In genomic region chr4:87232241-87232640, GRCh38 we compare ENCODE assay signal across 24 cellular contexts. TPM values are rescaled to one million over a fixed set of nuclear protein-coding genes. Genes with fewer than 3 reads are reported as not detected.
DNase-seq lines count a peak whose midpoint lies in the region; ATAC-seq and TF ChIP-seq lines count a peak whose summit lies in the region.
"Had no signal": no experiment of that assay in that cellular context is flagged by ENCODE, and none has a peak within 500 bp of the region (broad histone marks: within the 10 kb centered on the region; RNA-seq: fewer than 3 reads in every experiment).

No MANE protein-coding gene starts in this region.

- H4K20me1 ChIP-seq in HCT116 (ENCODE audit: insufficient read depth) = no peaks in the 10 kb centered on the region
- no peaks in the 10 kb centered on the region for H4K20me1 ChIP-seq in IMR-90 (ENCODE audit: insufficient read depth, low read length)
- no peaks in the 10 kb centered on the region for H4K20me1 ChIP-seq in mammary epithelial cell (ENCODE audit: insufficient read depth, low read length)

- no peak overlapping the region for H2BK20ac ChIP-seq in IMR-90 (ENCODE audit: low read depth, low read length)

- dilution Hi-C loops in IMR-90 (cut with HindIII; ENCODE audit: low sequenced_read_pairs, unreplicated experiment) = no loop called here
- dilution Hi-C loops in mammary epithelial cell (cut with HindIII; ENCODE audit: low sequenced_read_pairs) = no loop called here

- ATAC-seq in HCT116 (no peak), IMR-90 (ENCODE audit: low read depth) (no peak), HG03196 (IDR thresholded peaks at IDR 0.05; ENCODE audit: unreplicated experiment) (no peak)

- RAD21 ChIA-PET in HCT116 (lab: Charles Lee; ENCODE audit: low non-redundant PET in 1 of 2, low total read pairs in 2 of 2, uncharacterized antibody in 2 of 2, unreplicated experiment in 2 of 2) = no interaction called here

- H3K18ac ChIP-seq in IMR-90 (ENCODE audit: low read depth, low read length) = no peak overlapping the region

- no peak for DNase-seq in HCT116 (ENCODE audit: low read depth, low spot score)
- DNase-seq in IMR-90 = no peak
- peak; percentile 44 for DNase-seq in OCI-M1 (lab: John Stamatoyannopoulos, UW)
- peak; percentile 4 for DNase-seq in mammary epithelial cell
- DNase-seq in NCI-H524 (lab: John Stamatoyannopoulos, UW) = no peak
- no peak for DNase-seq in activated effector memory CD4-positive, alpha-beta T cell treated with anti-CD3 and anti-CD28 coated beads, Interleukin-2, amount 50 U/mL, for 16 hours
- DNase-seq: C1 segment of cervical spinal cord; CD4-positive, alpha-beta memory T cell; COR-L47; DMS53; H7; HFFc6; NCI-H1105 treated with DMSO at 0.1 percent for 48 hours; NCI-H146; NCI-H2029; NCI-H446; NCI-H82; NK-92 treated with Interleukin-12 subunit alpha and Interleukin-12 subunit beta, amount 100 ng/mL, for 24 hours; PC-9; Right ventricle myocardium superior; RPMI8226; T-helper 1 cell had no signal

- no peaks in the 10 kb centered on the region for H3K9me2 ChIP-seq in HCT116 (ENCODE audit: insufficient read depth)

- H3K9ac ChIP-seq in HCT116 (ENCODE audit: low read length) (no peak overlapping the region), IMR-90 (ENCODE audit: low read depth, low read length) (no peak overlapping the region), mammary epithelial cell (ENCODE audit: insufficient read depth, low read length) (no peak overlapping the region)
- H3K9ac ChIP-seq: KMS-11 had no signal

- no peak for TF ChIP-seq POLR2A in HCT116 (IDR thresholded peaks at IDR 0.05; ENCODE audit: borderline replicate concordance, extremely low read depth, insufficient read depth, insufficient read length)
- TF ChIP-seq POLR2A in IMR-90 (IDR thresholded peaks at IDR 0.05; ENCODE audit: low read depth, low read length) = no peak

- H3K9me1 ChIP-seq in IMR-90 (ENCODE audit: insufficient read depth, low read length) = peaks cover 2% of the 10 kb centered on the region; the same call in 1 of the 2 replicates

- no peaks in the 10 kb centered on the region for H3K9me3 ChIP-seq in HCT116 (ENCODE audit: control insufficient read depth in 1 of 2, insufficient read depth in 1 of 2, low read depth in 1 of 2, low read length in 2 of 2)
- no peaks in the 10 kb centered on the region for H3K9me3 ChIP-seq in IMR-90 (ENCODE audit: control insufficient read depth, insufficient read depth, low read length)
- H3K9me3 ChIP-seq in mammary epithelial cell (replicated peaks; ENCODE audit: insufficient read depth, low read length) = no peaks in the 10 kb centered on the region

- H3K27me3 ChIP-seq in HCT116 (ENCODE audit: insufficient read depth, low read length) (no peaks in the 10 kb centered on the region), IMR-90 (ENCODE audit: control insufficient read depth, insufficient read depth, low read length) (no peaks in the 10 kb centered on the region), mammary epithelial cell (ENCODE audit: insufficient read depth, low read length) (no peaks in the 10 kb centered on the region)

- no CpG with 5 or more reads among the region's 2 CpGs for whole genome bisulfite sequencing in IMR-90 (ENCODE audit: extremely low coverage in 2 of 2, insufficient read length in 1 of 2), 2 experiments
- 67% methylated on average over 2 of the region's 2 CpGs for WGBS in mammary epithelial cell (ENCODE audit: low coverage, missing lambda C conversion rate)

- no peak overlapping the region for H2BK120ac ChIP-seq in IMR-90 (ENCODE audit: low read depth, low read length)

- in situ Hi-C loops in IMR-90 (cut with MboI; ENCODE audit: low sequenced_read_pairs) = loop anchor here (5.0 to 25.0 kb wide), 2 partner anchors 310 to 720 kb away; no protein-coding TSS in a partner anchor
- in situ Hi-C loops in mammary epithelial cell (cut with MboI; ENCODE audit: low sequenced_read_pairs in 2 of 2) = loop anchor here (5.0 to 25.0 kb wide), 4 partner anchors 80 to 737 kb away; no protein-coding TSS in a partner anchor

- H3K4me1 ChIP-seq in HCT116 (ENCODE audit: control insufficient read depth in 1 of 2, insufficient read depth in 2 of 2, low read length in 2 of 2) (peaks cover 0 to 10% of the 10 kb centered on the region in 2 experiments; a peak in 2 of 4 replicates), IMR-90 (ENCODE audit: control insufficient read depth, insufficient read depth, low read length) (peaks cover 6% of the 10 kb centered on the region), mammary epithelial cell (ENCODE audit: insufficient read depth, low read length) (peaks cover 6% of the 10 kb centered on the region)

- POLR2A ChIA-PET in HCT116 (lab: Charles Lee) (no interaction called here), IMR-90 (lab: Charles Lee; ENCODE audit: unreplicated experiment) (no interaction called here)

- no peak overlapping the region for H2AK9ac ChIP-seq in IMR-90 (replicated peaks; ENCODE audit: low read depth, low read length, poor library complexity)

- H2AK5ac ChIP-seq in IMR-90 (ENCODE audit: low read depth, low read length) = no peak overlapping the region

- H3K23ac ChIP-seq in IMR-90 (ENCODE audit: low read depth, low read length) = no peak overlapping the region

- H2AFZ ChIP-seq in HCT116 (ENCODE audit: low read depth, low read length, poor library complexity, severe bottlenecking) (peak overlapping the region; percentile 7), IMR-90 (replicated peaks; ENCODE audit: low read length, poor library complexity) (no peak overlapping the region), mammary epithelial cell (ENCODE audit: low read depth, low read length) (no peak overlapping the region)
- H2AFZ ChIP-seq: PC-9 had no signal

- H2BK15ac ChIP-seq in IMR-90 (ENCODE audit: low read depth, low read length) = no peak overlapping the region

- CTCF ChIA-PET in HCT116 (lab: Charles Lee) = no interaction called here
- CTCF ChIA-PET in IMR-90 (lab: Yijun Ruan, JAX) = no interaction called here
- CTCF ChIA-PET in mammary epithelial cell (lab: Charles Lee; ENCODE audit: low non-redundant PET) = no interaction called here

- no peaks in the 10 kb centered on the region for H3K79me1 ChIP-seq in IMR-90 (ENCODE audit: low read depth in 1 of 2, low read length in 2 of 2)

- no peak overlapping the region for H3K56ac ChIP-seq in IMR-90 (ENCODE audit: extremely low read depth, insufficient read depth, low read length)

- intact Hi-C loops in HCT116 (cut with micrococcal nuclease) = loop anchor here (10.0 kb wide), 1 partner anchor 737 kb away; no protein-coding TSS in a partner anchor
- intact Hi-C loops in IMR-90 (cut with micrococcal nuclease) = no loop called here
- intact Hi-C loops in mammary epithelial cell (cut with micrococcal nuclease) = no loop called here

- no peak overlapping the region for H4K91ac ChIP-seq in IMR-90 (ENCODE audit: insufficient read depth, low read depth, low read length)

- TF ChIP-seq RAD21 in HCT116 (IDR thresholded peaks at IDR 0.05; ENCODE audit: low read depth) = no peak
- no peak for TF ChIP-seq RAD21 in IMR-90 (IDR thresholded peaks at IDR 0.05; ENCODE audit: low read length)

- H4K8ac ChIP-seq in IMR-90 (ENCODE audit: low read depth in 2 of 2, low read length in 2 of 2) = no peak overlapping the region

- H3K36me3 ChIP-seq in HCT116 (ENCODE audit: control insufficient read depth in 1 of 2, insufficient read depth in 2 of 2, low read length in 2 of 2) (no peaks in the 10 kb centered on the region), IMR-90 (ENCODE audit: control insufficient read depth, insufficient read depth, low read length) (no peaks in the 10 kb centered on the region), mammary epithelial cell (ENCODE audit: insufficient read depth, low read length) (no peaks in the 10 kb centered on the region)

- H4K5ac ChIP-seq in IMR-90 (ENCODE audit: low read depth, low read length) = no peak overlapping the region

- H2BK5ac ChIP-seq in IMR-90 (ENCODE audit: low read depth, low read length, poor library complexity, severe bottlenecking) = no peak overlapping the region

- BruUV-seq in HCT116 (replicated peaks; lab: Mats Ljungman, UMichigan) (no TSS peak), IMR-90 (replicated peaks; lab: Mats Ljungman, UMichigan) (no TSS peak), mammary epithelial cell (replicated peaks; lab: Mats Ljungman, UMichigan) (no TSS peak)

- H3K79me2 ChIP-seq in HCT116 (ENCODE audit: insufficient read depth, low read length) (no peaks in the 10 kb centered on the region), mammary epithelial cell (ENCODE audit: insufficient read depth, low read length) (no peaks in the 10 kb centered on the region)

- TF ChIP-seq CTCF in HCT116 (IDR thresholded peaks at IDR 0.05 in 2 of 3, conservative IDR thresholded peaks at IDR 0.05 in 1 of 3; ENCODE audit: borderline replicate concordance in 1 of 3, insufficient read depth in 1 of 3, low read depth in 2 of 3, low read length in 2 of 3) (no peak), IMR-90 (conservative IDR thresholded peaks at IDR 0.05; ENCODE audit: low read depth, low read length) (no peak), mammary epithelial cell (conservative IDR thresholded peaks at IDR 0.05 in 1 of 2, IDR thresholded peaks at IDR 0.05 in 1 of 2; ENCODE audit: extremely low read depth in 1 of 2, insufficient read depth in 1 of 2, low read depth in 1 of 2, low read length in 2 of 2) (no peak)

- H3K14ac ChIP-seq in IMR-90 (replicated peaks; ENCODE audit: low read depth, low read length) = no peak overlapping the region

- H3K4me3 ChIP-seq in HCT116 (replicated peaks in 1 of 2; ENCODE audit: low read depth in 1 of 2, low read length in 2 of 2) = no peak overlapping the region
- no peak overlapping the region for H3K4me3 ChIP-seq in IMR-90 (ENCODE audit: insufficient read depth, low read depth, low read length)
- H3K4me3 ChIP-seq in mammary epithelial cell (replicated peaks in 1 of 3; ENCODE audit: insufficient read depth in 1 of 3, low read depth in 2 of 3, low read length in 3 of 3) = no peak overlapping the region
- H3K4me3 ChIP-seq: PC-9 had no signal

- H3K4ac ChIP-seq in IMR-90 (ENCODE audit: low read depth, low read length) = no peak overlapping the region

- H3K27ac ChIP-seq in HCT116 (ENCODE audit: low read depth, low read length) (no peak overlapping the region), IMR-90 (ENCODE audit: insufficient read depth, low read length) (no peak overlapping the region), mammary epithelial cell (ENCODE audit: insufficient read depth, low read depth, low read length) (no peak overlapping the region)
- H3K27ac ChIP-seq: KMS-11, PC-9 had no signal

- no peak overlapping the region for H3K4me2 ChIP-seq in HCT116 (ENCODE audit: low read length)
- H3K4me2 ChIP-seq in IMR-90 (ENCODE audit: low read depth, low read length) = no peak overlapping the region
- no peak overlapping the region for H3K4me2 ChIP-seq in mammary epithelial cell (ENCODE audit: insufficient read depth, low read depth, low read length)
- H3K4me2 ChIP-seq: KMS-11, PC-9 had no signal

RNA-seq across cellular contexts. Expression of gene KLHL8, which starts 11.8 kb away (rescaled TPM):
- total RNA-seq in HCT116 (2021; ENCODE audit: unreplicated experiment) = 24.2 TPM
- polyA plus RNA-seq in HCT116 (2012) = 21.3 and 22.3 TPM in 2 replicates
- 9.5 and 18.6 TPM in 2 replicates for total RNA-seq in IMR-90 (2012; rRNA removed)
- polyA plus RNA-seq in IMR-90 (2012; rRNA removed) = 2.3 and 3.1 TPM in 2 replicates
- 0.44 and 1.4 TPM in 2 replicates for polyA plus RNA-seq in IMR-90 (2012; cell fraction: cytosol; rRNA removed)
- polyA plus RNA-seq in IMR-90 (2012; cell fraction: nucleus; rRNA removed; ENCODE audit: low replicate concordance) = 0.53 and 1.6 TPM in 2 replicates
- 10 to 100 TPM in 1 of 2 donors, 1 to 10 TPM in 1; 6.5 to 10.8 TPM for total RNA-seq in mammary epithelial cell
- polyA plus RNA-seq in mammary epithelial cell = 3.5 TPM
- 8.6 TPM for polyA minus RNA-seq in mammary epithelial cell

Comparison
In these comparisons a context has a peak if more than half of its experiments do, and no peak if none do; other contexts are left out.
1. DNase-seq: peak in OCI-M1 (single experiment) and mammary epithelial cell (single experiment); none in HCT116 (single experiment), IMR-90 (single experiment), NCI-H524 (0 of 2) and activated effector memory CD4-positive, alpha-beta T cell treated with anti-CD3 and anti-CD28 coated beads, Interleukin-2, amount 50 U/mL, for 16 hours (single experiment).